In the genomic region with DNA sequence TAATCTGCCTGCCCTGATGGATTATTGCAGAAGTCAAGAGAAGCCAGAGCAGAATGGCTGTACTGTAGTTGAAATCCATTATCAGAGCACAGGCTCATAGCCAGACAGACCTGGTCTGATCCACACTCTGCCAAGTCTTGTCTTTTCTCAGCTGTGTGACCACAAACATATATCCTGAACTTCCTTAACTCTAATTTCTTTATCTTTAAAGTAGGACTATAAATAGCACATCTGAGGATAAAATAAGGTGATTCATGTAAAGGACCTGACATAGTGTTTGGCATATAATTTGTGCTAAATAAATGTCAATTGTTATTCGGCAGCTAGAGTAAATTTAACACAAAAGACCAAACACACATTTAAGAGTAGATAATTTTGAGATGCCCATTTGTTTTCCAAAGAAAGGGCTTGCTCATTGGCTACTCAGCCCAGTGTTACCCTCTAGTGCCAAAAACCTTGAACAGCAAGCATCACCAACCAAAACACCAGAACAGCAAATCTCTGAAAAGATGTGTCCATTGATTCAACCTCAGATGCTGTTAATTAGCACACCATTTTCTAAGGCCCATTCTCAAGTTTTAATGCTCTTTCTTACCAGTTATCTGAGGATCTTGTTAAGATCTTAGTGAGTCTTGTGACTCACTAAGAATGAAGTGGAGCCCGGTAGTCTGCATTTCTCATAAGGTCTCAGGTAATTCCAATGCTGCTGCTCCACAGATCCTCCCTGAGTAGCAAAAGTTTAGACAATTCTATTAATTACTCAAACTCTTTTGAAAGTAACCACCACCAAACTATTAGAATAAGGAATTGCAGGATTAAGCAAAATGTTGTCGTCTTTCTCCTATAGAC, we compare ENCODE assay signal across 8 cellular contexts.
A peak's percentile ranks its signal among the peaks of the same experiment; 100 is the strongest.
DNase-seq lines count a peak whose midpoint lies in the region; ATAC-seq and TF ChIP-seq lines count a peak whose summit lies in the region.

No MANE protein-coding gene starts in this region.

- H3K4me3 Mint-ChIP-seq in neural progenitor cell = no peak overlapping the region
- no peak overlapping the region for H3K4me3 Mint-ChIP-seq in effector memory CD8-positive, alpha-beta T cell
- H3K4me3 Mint-ChIP-seq in T-helper 2 cell treated with Interferon-gamma antibody and Interleukin-4, amounts not matched to agents 5 μg/mL and 100 μg/mL, for 36 hours = no peak overlapping the region

- no peak for DNase-seq in GM12865 (ENCODE audit: low read depth)
- DNase-seq in MM.1S = peak; percentile 14
- peak in 1 of 10 donors; percentile 15 for DNase-seq in dorsolateral prefrontal cortex
- DNase-seq in neural progenitor cell (ENCODE audit: low spot score) = peak; percentile 31
- DNase-seq in NCI-H146 treated with DMSO at 0.1 percent for 48 hours (lab: John Stamatoyannopoulos, UW; ENCODE audit: unreplicated experiment) = no peak
- DNase-seq in effector memory CD8-positive, alpha-beta T cell = no peak
- DNase-seq in RWPE1 (ENCODE audit: low spot score) = no peak
- DNase-seq in T-helper 2 cell treated with Interferon-gamma antibody and Interleukin-4, amounts not matched to agents 5 μg/mL and 100 μg/mL, for 36 hours (ENCODE audit: low spot score) = no peak

- no peaks in the 10 kb centered on the region for H3K4me1 Mint-ChIP-seq in neural progenitor cell
- H3K4me1 Mint-ChIP-seq in effector memory CD8-positive, alpha-beta T cell (ENCODE audit: low read depth in 2 of 2) = no peaks in the 10 kb centered on the region
- H3K4me1 Mint-ChIP-seq in T-helper 2 cell treated with Interferon-gamma antibody and Interleukin-4, amounts not matched to agents 5 μg/mL and 100 μg/mL, for 36 hours (ENCODE audit: low read depth) = no peaks in the 10 kb centered on the region

- H3K9ac ChIP-seq in MM.1S (ENCODE audit: low read length) = no peak overlapping the region
- H3K9ac ChIP-seq in neural progenitor cell = no peak overlapping the region

- POLR2A ChIA-PET in RWPE1 (lab: Yijun Ruan, JAX; ENCODE audit: low non-redundant PET) = no interaction called here

- no peak for ATAC-seq in effector memory CD8-positive, alpha-beta T cell (replicated peaks)

- H3K9me3 ChIP-seq in MM.1S (replicated peaks; ENCODE audit: insufficient read depth, low read length) = no peaks in the 10 kb centered on the region
- H3K9me3 ChIP-seq in neural progenitor cell (ENCODE audit: low read depth) = no peaks in the 10 kb centered on the region

- H3K36me3 Mint-ChIP-seq in neural progenitor cell = no peaks in the 10 kb centered on the region
- H3K36me3 Mint-ChIP-seq in effector memory CD8-positive, alpha-beta T cell (ENCODE audit: insufficient read depth) = no peaks in the 10 kb centered on the region
- H3K36me3 Mint-ChIP-seq in T-helper 2 cell treated with Interferon-gamma antibody and Interleukin-4, amounts not matched to agents 5 μg/mL and 100 μg/mL, for 36 hours (ENCODE audit: low read depth) = no peaks in the 10 kb centered on the region

- TF ChIP-seq CTCF in GM12865 (IDR thresholded peaks at IDR 0.05; ENCODE audit: insufficient read depth, low read depth, low read length, missing control alignments) (peak; percentile 19), MM.1S (IDR thresholded peaks at IDR 0.05; ENCODE audit: low read length) (peak; percentile 53), dorsolateral prefrontal cortex (IDR thresholded peaks at IDR 0.05 in 54 of 56, conservative IDR thresholded peaks at IDR 0.05 in 2 of 56; ENCODE audit: low read depth in 1 of 56, partially characterized antibody in 56 of 56) (peak in 55 of 56 donors; percentile 24 to 78 (median 58)), neural progenitor cell (IDR thresholded peaks at IDR 0.05) (peak; percentile 61), RWPE1 (conservative IDR thresholded peaks at IDR 0.05; ENCODE audit: low read depth) (no peak; the same call in 1 of the 2 replicates)

- H3K27ac Mint-ChIP-seq in neural progenitor cell = no peak overlapping the region
- no peak overlapping the region for H3K27ac Mint-ChIP-seq in effector memory CD8-positive, alpha-beta T cell
- no peak overlapping the region for H3K27ac Mint-ChIP-seq in T-helper 2 cell treated with Interferon-gamma antibody and Interleukin-4, amounts not matched to agents 5 μg/mL and 100 μg/mL, for 36 hours

- peaks cover 7% of the 10 kb centered on the region for H3K9me3 Mint-ChIP-seq in neural progenitor cell
- peaks cover 0 to 2% of the 10 kb centered on the region in 2 donors for H3K9me3 Mint-ChIP-seq in effector memory CD8-positive, alpha-beta T cell
- H3K9me3 Mint-ChIP-seq in T-helper 2 cell treated with Interferon-gamma antibody and Interleukin-4, amounts not matched to agents 5 μg/mL and 100 μg/mL, for 36 hours = no peaks in the 10 kb centered on the region

- H3K27ac ChIP-seq in MM.1S (ENCODE audit: low read length) (no peak overlapping the region), dorsolateral prefrontal cortex (peak overlapping the region in 6 of 59 donors; percentile 4 to 60 (median 20)), neural progenitor cell (no peak overlapping the region), RWPE1 (no peak overlapping the region)

- H3K4me1 ChIP-seq in MM.1S (ENCODE audit: low read length) (no peaks in the 10 kb centered on the region), neural progenitor cell (no peaks in the 10 kb centered on the region)

- no peaks in the 10 kb centered on the region for H3K27me3 ChIP-seq in MM.1S (replicated peaks; ENCODE audit: insufficient read depth, low read length)
- H3K27me3 ChIP-seq in dorsolateral prefrontal cortex = no peaks in the 10 kb centered on the region
- H3K27me3 ChIP-seq in neural progenitor cell = no peaks in the 10 kb centered on the region

- H3F3A ChIP-seq in MM.1S (ENCODE audit: insufficient read depth, low read length) (no peaks in the 10 kb centered on the region), neural progenitor cell (ENCODE audit: low read depth) (no peaks in the 10 kb centered on the region)

- H3K27me3 Mint-ChIP-seq in neural progenitor cell (ENCODE audit: insufficient read depth, low read depth) = no peaks in the 10 kb centered on the region
- H3K27me3 Mint-ChIP-seq in effector memory CD8-positive, alpha-beta T cell = no peaks in the 10 kb centered on the region
- H3K27me3 Mint-ChIP-seq in T-helper 2 cell treated with Interferon-gamma antibody and Interleukin-4, amounts not matched to agents 5 μg/mL and 100 μg/mL, for 36 hours (ENCODE audit: low read depth) = no peaks in the 10 kb centered on the region

- H3K4me3 ChIP-seq in GM12865 (ENCODE audit: low read depth, low read length) = no peak overlapping the region
- no peak overlapping the region for H3K4me3 ChIP-seq in MM.1S (ENCODE audit: low read length)
- no peak overlapping the region for H3K4me3 ChIP-seq in dorsolateral prefrontal cortex
- H3K4me3 ChIP-seq in neural progenitor cell = no peak overlapping the region

- no peaks in the 10 kb centered on the region for H3K9me2 ChIP-seq in MM.1S (replicated peaks; ENCODE audit: insufficient read depth, low read length)

- H2AFZ ChIP-seq in MM.1S (ENCODE audit: low read length) (no peak overlapping the region), neural progenitor cell (replicated peaks) (no peak overlapping the region)

- H3K79me2 ChIP-seq in MM.1S (ENCODE audit: low read length) = no peaks in the 10 kb centered on the region
- no peaks in the 10 kb centered on the region for H3K79me2 ChIP-seq in neural progenitor cell (ENCODE audit: low read depth)

- intact Hi-C loops in dorsolateral prefrontal cortex (cut with DNase I) = loop anchor here in 1 of 2 donors (5.0 to 10.0 kb wide), 4 partner anchors 107 to 580 kb away; a partner anchor contains a TSS

- no peak overlapping the region for H3K4me2 ChIP-seq in MM.1S (ENCODE audit: low read depth, low read length)
- H3K4me2 ChIP-seq in neural progenitor cell = no peak overlapping the region

- H4K20me1 ChIP-seq in MM.1S (ENCODE audit: insufficient read depth, low read length) (no peaks in the 10 kb centered on the region), neural progenitor cell (ENCODE audit: low read depth) (no peaks in the 10 kb centered on the region)

- H3K36me3 ChIP-seq in MM.1S (replicated peaks; ENCODE audit: insufficient read depth, low read length) = no peaks in the 10 kb centered on the region
- no peaks in the 10 kb centered on the region for H3K36me3 ChIP-seq in neural progenitor cell

- CTCF ChIA-PET in RWPE1 (lab: Yijun Ruan, JAX) = no interaction called here

Comparison
In these comparisons a context has a peak if more than half of its experiments do, and no peak if none do; other contexts are left out.
1. DNase-seq: peak in MM.1S (single experiment) and neural progenitor cell (single experiment); none in GM12865 (single experiment), NCI-H146 treated with DMSO at 0.1 percent for 48 hours (single experiment), effector memory CD8-positive, alpha-beta T cell (0 of 3), RWPE1 (single experiment) and T-helper 2 cell treated with Interferon-gamma antibody and Interleukin-4, amounts not matched to agents 5 μg/mL and 100 μg/mL, for 36 hours (single experiment).